8 cellular contexts compared by ENCODE assay signal in the genomic region with DNA sequence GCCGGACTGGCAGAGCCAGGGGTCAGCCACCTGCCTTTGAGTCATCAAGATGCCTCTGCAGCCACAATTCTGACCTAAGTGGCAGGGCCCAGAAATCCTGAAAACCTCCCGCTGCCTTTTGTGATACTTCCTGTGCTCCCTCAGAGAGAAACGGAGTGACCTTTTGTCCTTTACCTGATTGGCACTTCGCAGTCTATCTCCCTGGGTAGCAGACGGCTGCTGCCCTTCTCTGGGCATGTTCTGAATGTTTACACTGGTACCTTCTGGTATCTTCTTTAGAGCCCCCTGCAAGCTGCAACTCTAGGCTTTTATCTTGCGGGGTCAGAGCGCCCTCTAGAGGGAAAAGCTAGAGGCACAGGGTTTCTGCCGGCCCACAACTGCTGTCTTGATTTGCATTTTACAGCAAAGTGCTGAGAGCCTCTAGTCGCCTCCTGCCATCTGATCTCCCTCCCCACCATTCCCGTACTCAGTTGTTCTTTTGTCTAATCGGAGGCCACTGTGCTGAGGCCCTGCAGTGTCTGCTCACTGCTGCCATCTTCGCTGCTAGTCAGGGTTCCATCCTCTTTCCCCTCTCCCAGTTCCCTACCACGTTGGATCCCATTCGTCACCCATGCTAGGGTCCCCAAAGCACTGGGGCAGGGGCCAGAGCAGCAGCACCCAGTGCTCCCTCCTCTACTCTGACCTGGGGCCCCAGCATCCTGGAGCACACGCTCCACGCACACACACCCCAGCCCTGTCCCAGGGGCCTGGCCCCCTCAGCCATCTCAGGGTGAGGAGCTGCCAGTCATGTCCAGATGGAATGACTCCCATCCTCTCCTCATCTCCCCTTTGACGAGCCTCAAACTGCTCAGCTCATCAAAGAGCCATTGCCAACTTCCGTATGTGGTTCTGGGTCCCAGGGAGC. TPM values are rescaled to one million over a fixed set of nuclear protein-coding genes. Genes with fewer than 3 reads are reported as not detected.
DNase-seq lines count a peak whose midpoint lies in the region; ATAC-seq, FAIRE-seq and TF ChIP-seq lines count a peak whose summit lies in the region.

No MANE protein-coding gene starts in this region.

- peak overlapping the region; percentile 46 for H3K27ac Mint-ChIP-seq in activated B cell treated with CpG ODN at 0.5 μM for 24 hours

- TF ChIP-seq CTCF in activated B cell treated with CpG ODN at 0.5 μM for 24 hours (IDR thresholded peaks at IDR 0.05) (no peak), kidney (IDR thresholded peaks at IDR 0.05; ENCODE audit: borderline replicate concordance, extremely low read depth, insufficient read depth) (peak; percentile 74)

- peak; percentile 69 for ATAC-seq in activated B cell treated with CpG ODN at 0.5 μM for 24 hours (ENCODE audit: low read depth)
- no peak for ATAC-seq in GM19023 (IDR thresholded peaks at IDR 0.05; ENCODE audit: unreplicated experiment)

- H3K36me3 ChIP-seq in kidney (ENCODE audit: control insufficient read depth in 1 of 2, insufficient read depth in 2 of 2, low read length in 2 of 2) = peaks cover 5 to 19% of the 10 kb centered on the region in 2 donors

- H3K36me3 Mint-ChIP-seq in activated B cell treated with CpG ODN at 0.5 μM for 24 hours (ENCODE audit: low read depth) = peaks cover 74% of the 10 kb centered on the region

- H3K27me3 Mint-ChIP-seq in activated B cell treated with CpG ODN at 0.5 μM for 24 hours = no peaks in the 10 kb centered on the region

- peaks cover 11% of the 10 kb centered on the region for H3K4me1 Mint-ChIP-seq in activated B cell treated with CpG ODN at 0.5 μM for 24 hours

- no peaks in the 10 kb centered on the region for H3K9me3 Mint-ChIP-seq in activated B cell treated with CpG ODN at 0.5 μM for 24 hours

- FAIRE-seq in kidney (lab: Jason Lieb, UNC) = no peak

- POLR2A ChIA-PET in activated B cell treated with CpG ODN at 0.5 μM for 24 hours (lab: Charles Lee) = interaction anchor here (1.1 kb wide), 1 partner anchor 278 kb away, joined by 4 read pairs; no protein-coding TSS in a partner anchor

- H3K4me1 ChIP-seq in kidney (ENCODE audit: control insufficient read depth in 1 of 2, insufficient read depth in 1 of 2, low read depth in 1 of 2, low read length in 2 of 2) = peaks cover 0 to 12% of the 10 kb centered on the region in 2 donors

- H3K27ac ChIP-seq in caudate nucleus (ENCODE audit: low read depth, low read length) = peak overlapping the region; percentile 98
- H3K27ac ChIP-seq in kidney (ENCODE audit: low read depth in 2 of 2, low read length in 2 of 2) = no peak overlapping the region

- intact Hi-C loops in activated B cell treated with CpG ODN at 0.5 μM for 24 hours (cut with micrococcal nuclease) (loop anchor here (1.0 to 2.0 kb wide), 4 partner anchors 42 to 554 kb away; no protein-coding TSS in a partner anchor), kidney (cut with DNase I) (no loop called here)

- DNase-seq in NK-92 treated with Interleukin-12 subunit alpha and Interleukin-12 subunit beta, amount 100 ng/mL, for 24 hours (lab: John Stamatoyannopoulos, UW) = peak; percentile 20
- no peak for DNase-seq in NK-92 (lab: John Stamatoyannopoulos, UW; ENCODE audit: unreplicated experiment)
- peak; percentile 68 for DNase-seq in NCI-H2196 (lab: John Stamatoyannopoulos, UW; ENCODE audit: unreplicated experiment)
- DNase-seq in activated B cell treated with CpG ODN at 0.5 μM for 24 hours = peak; percentile 54
- DNase-seq in caudate nucleus (lab: John Stamatoyannopoulos, UW) = peak in 58 of 61 donors; percentile 25 to 89 (median 74)
- no peak for DNase-seq in kidney
- DNase-seq in stimulated activated CD4-positive, alpha-beta T cell treated with anti-CD3 and anti-CD28 coated beads, Interleukin-1b, Interleukin-23, amount 100 ng/mL, for 4 hours (ENCODE audit: low read depth in 2 of 2) = peak; percentile 34

- no peak overlapping the region for H3K4me3 Mint-ChIP-seq in activated B cell treated with CpG ODN at 0.5 μM for 24 hours

- no peak overlapping the region for H3K9ac ChIP-seq in kidney (ENCODE audit: low read length in 2 of 2)

- no peak overlapping the region for H3K4me3 ChIP-seq in kidney (ENCODE audit: low read length in 2 of 2)

- H3K9me3 ChIP-seq in kidney (ENCODE audit: control insufficient read depth in 1 of 2, low read length in 2 of 2) = no peaks in the 10 kb centered on the region

- CTCF ChIA-PET in activated B cell treated with CpG ODN at 0.5 μM for 24 hours (lab: Charles Lee) = interaction anchor here (0.7 to 4.3 kb wide), 10 partner anchors 9 to 555 kb away, joined by 3 to 15 read pairs (median 3); no protein-coding TSS in a partner anchor

RNA-seq across cellular contexts. Expression of gene SPATA2, which starts 26.7 kb away (rescaled TPM):
- total RNA-seq in activated B cell treated with CpG ODN at 0.5 μM for 24 hours = 9.1 and 9.4 TPM in 2 replicates
- 9.0 TPM for total RNA-seq in kidney
- polyA plus RNA-seq in kidney (ENCODE audit: insufficient read depth, low read depth, low replicate concordance) = 5.8 TPM

RNA-seq across cellular contexts. Expression of gene RNF114, which starts 47.6 kb away (rescaled TPM):
- total RNA-seq in activated B cell treated with CpG ODN at 0.5 μM for 24 hours (56.5 and 56.6 TPM in 2 replicates), kidney (89.2 TPM)
- polyA plus RNA-seq in kidney (ENCODE audit: insufficient read depth, low read depth, low replicate concordance) = 70.7 TPM

Comparison
In these comparisons a context has a peak if more than half of its experiments do, and no peak if none do; other contexts are left out.
1. DNase-seq: peak in NK-92 treated with Interleukin-12 subunit alpha and Interleukin-12 subunit beta, amount 100 ng/mL, for 24 hours (single experiment), NCI-H2196 (single experiment), activated B cell treated with CpG ODN at 0.5 μM for 24 hours (single experiment), caudate nucleus (58 of 61) and stimulated activated CD4-positive, alpha-beta T cell treated with anti-CD3 and anti-CD28 coated beads, Interleukin-1b, Interleukin-23, amount 100 ng/mL, for 4 hours (2 of 2); none in NK-92 (single experiment) and kidney (single experiment).